Comparison of ENCODE assay signal across 31 cellular contexts in the genomic region with DNA sequence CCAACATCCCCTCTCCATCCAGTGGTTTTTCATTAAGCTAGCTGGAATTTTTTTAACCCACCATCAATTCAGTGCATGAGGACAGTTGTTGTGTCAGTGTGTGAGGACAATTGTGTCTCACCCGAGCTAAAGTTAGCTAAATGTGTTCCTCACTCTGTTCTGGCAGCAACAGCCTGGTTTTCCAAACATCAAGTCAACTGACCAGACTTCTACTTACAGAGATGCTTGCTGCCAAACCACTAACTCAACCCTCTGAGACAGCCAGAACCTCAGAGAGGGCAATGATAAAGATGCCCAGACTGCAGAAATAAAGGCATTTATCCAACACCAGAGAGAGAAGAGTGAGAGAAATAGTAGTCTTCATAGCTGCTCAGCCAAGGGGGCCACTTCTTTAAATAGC. TPM values are rescaled to one million over a fixed set of nuclear protein-coding genes. Genes with fewer than 3 reads are reported as not detected.
"Had no signal": no experiment of that assay in that cellular context is flagged by ENCODE, and none has a peak within 500 bp of the region (broad histone marks: within the 10 kb centered on the region; RNA-seq: fewer than 3 reads in every experiment).

No MANE protein-coding gene starts in this region.

- H3K9me3 ChIP-seq: adrenal gland, ascending aorta, esophagus squamous epithelium, gastrocnemius medialis, left ventricle myocardium inferior, thyroid gland, upper lobe of right lung had no signal

- H3K36me3 Mint-ChIP-seq: stimulated activated naive B cell treated with anti-CD40 and anti-IgM and Interleukin-4, amounts not matched to agents 10 μg/mL and 1 μg/mL and 100 μg/mL, for 72 hours; WTC11 had no signal

- H3K27ac ChIP-seq: adrenal gland, ascending aorta, coronary artery, esophagus squamous epithelium, gastrocnemius medialis, left ventricle myocardium inferior, parathyroid adenoma, skin epidermis, thyroid gland, upper lobe of right lung had no signal

- H3K27me3 ChIP-seq: adrenal gland, ascending aorta, thyroid gland had no signal

- H3K36me3 ChIP-seq: adrenal gland, ascending aorta, esophagus squamous epithelium, gastrocnemius medialis, left ventricle myocardium inferior, thyroid gland, upper lobe of right lung had no signal

- ATAC-seq: activated CD4-positive, alpha-beta T cell treated with anti-CD3 and anti-CD28 coated beads for 36 hours; gastrocnemius medialis; right cardiac atrium; stimulated activated naive B cell treated with anti-CD40 and anti-IgM and Interleukin-4, amounts not matched to agents 10 μg/mL and 1 μg/mL and 100 μg/mL, for 72 hours; upper lobe of right lung; WTC11 had no signal

- DNase-seq: activated CD4-positive, alpha-beta T cell treated with anti-CD3 and anti-CD28 coated beads for 36 hours; activated CD4-positive, alpha-beta T cell treated with anti-CD3 and anti-CD28 coated beads, Interleukin-2, amount 50 U/mL, for 4 hours; activated CD8-positive, alpha-beta memory T cell treated with anti-CD3 and anti-CD28 coated beads for 24 hours; activated CD8-positive, alpha-beta memory T cell treated with anti-CD3 and anti-CD28 coated beads, Interleukin-2, amount 50 U/mL, for 4 hours; activated naive CD4-positive, alpha-beta T cell; activated T-cell treated with anti-CD3 and anti-CD28 coated beads, Interleukin-2, amount 50 U/mL, for 24 hours; adrenal gland; cerebellar nuclear complex; endodermal cell; esophagus squamous epithelium; gastrocnemius medialis; head of caudate nucleus; hypothalamus; left ventricle myocardium inferior; midbrain; nucleus accumbens; right cardiac atrium; stimulated activated CD8-positive, alpha-beta memory T cell treated with anti-CD3 and anti-CD28 coated beads, Interleukin-4, amount 100 ng/mL, for 48 hours; stimulated activated naive B cell treated with anti-CD40 and anti-IgM and Interleukin-4, amounts not matched to agents 10 μg/mL and 1 μg/mL and 100 μg/mL, for 72 hours; substantia nigra; T1000; thyroid gland; upper lobe of right lung had no signal

- H3K4me1 Mint-ChIP-seq: activated CD4-positive, alpha-beta T cell treated with anti-CD3 and anti-CD28 coated beads for 36 hours; stimulated activated naive B cell treated with anti-CD40 and anti-IgM and Interleukin-4, amounts not matched to agents 10 μg/mL and 1 μg/mL and 100 μg/mL, for 72 hours had no signal

- H3K9me3 Mint-ChIP-seq: activated T-cell treated with anti-CD3 and anti-CD28 coated beads, Interleukin-2, amount 50 U/mL, for 24 hours; activated T-helper 2 cell treated with anti-CD3 and anti-CD28 coated beads, Interferon-gamma antibody, Interleukin-2, Interleukin-4, amounts not matched to agents 10 μg/mL and 5 μg/mL and 100 μg/mL, durations not matched to agents 14 hours and 24 hours and 36 hours; endodermal cell; stimulated activated naive B cell treated with anti-CD40 and anti-IgM and Interleukin-4, amounts not matched to agents 10 μg/mL and 1 μg/mL and 100 μg/mL, for 72 hours; WTC11 had no signal

- H3K4me3 Mint-ChIP-seq: activated CD4-positive, alpha-beta T cell treated with anti-CD3 and anti-CD28 coated beads for 36 hours; activated naive CD8-positive, alpha-beta T cell; activated T-cell treated with anti-CD3 and anti-CD28 coated beads, Interleukin-2, amount 50 U/mL, for 24 hours; endodermal cell; stimulated activated naive B cell treated with anti-CD40 and anti-IgM and Interleukin-4, amounts not matched to agents 10 μg/mL and 1 μg/mL and 100 μg/mL, for 72 hours; WTC11 had no signal

- H3K4me3 ChIP-seq: adrenal gland, ascending aorta, coronary artery, esophagus squamous epithelium, gastrocnemius medialis, left ventricle myocardium inferior, skin epidermis, thyroid gland, upper lobe of right lung had no signal

- H3K27ac Mint-ChIP-seq: activated CD4-positive, alpha-beta T cell treated with anti-CD3 and anti-CD28 coated beads for 36 hours; activated naive CD8-positive, alpha-beta T cell; activated T-cell treated with anti-CD3 and anti-CD28 coated beads, Interleukin-2, amount 50 U/mL, for 24 hours; activated T-helper 2 cell treated with anti-CD3 and anti-CD28 coated beads, Interferon-gamma antibody, Interleukin-2, Interleukin-4, amounts not matched to agents 10 μg/mL and 5 μg/mL and 100 μg/mL, durations not matched to agents 14 hours and 24 hours and 36 hours; endodermal cell; stimulated activated naive B cell treated with anti-CD40 and anti-IgM and Interleukin-4, amounts not matched to agents 10 μg/mL and 1 μg/mL and 100 μg/mL, for 72 hours; WTC11 had no signal

RNA-seq across cellular contexts. Expression of a gene that starts 6.7 kb away (rescaled TPM):
- total RNA-seq: activated CD4-positive, alpha-beta T cell treated with anti-CD3 and anti-CD28 coated beads for 36 hours; activated T-helper 2 cell treated with anti-CD3 and anti-CD28 coated beads, Interferon-gamma antibody, Interleukin-2, Interleukin-4, amounts not matched to agents 10 μg/mL and 5 μg/mL and 100 μg/mL, durations not matched to agents 14 hours and 24 hours and 36 hours; T-helper 1 cell treated with Interleukin-12 subunit alpha and Interleukin-12 subunit beta and Interleukin-4 antibody, amounts not matched to agents 30 ng/mL and 1 ng/mL, for 36 hours had no signal
